Comparison of ENCODE assay signal across 20 cellular contexts in genomic region chr3:21901504-21901903, GRCh38.
DNase-seq lines count a peak whose midpoint lies in the region; ATAC-seq and TF ChIP-seq lines count a peak whose summit lies in the region.
"Had no signal": no experiment of that assay in that cellular context is flagged by ENCODE, and none has a peak within 500 bp of the region (broad histone marks: within the 10 kb centered on the region; RNA-seq: fewer than 3 reads in every experiment).

No MANE protein-coding gene starts in this region.

- no TSS peak for BruUV-seq in PC-3 (replicated peaks; lab: Mats Ljungman, UMichigan)

- no peaks in the 10 kb centered on the region for H3K36me3 Mint-ChIP-seq in activated naive CD8-positive, alpha-beta T cell treated with anti-CD3 and anti-CD28 coated beads for 36 hours

- H3K4me3 ChIP-seq in PC-3 (ENCODE audit: low read length) = no peak overlapping the region
- H3K4me3 ChIP-seq in right lobe of liver = no peak overlapping the region
- H3K4me3 ChIP-seq: GM23338, SK-N-MC had no signal

- intact Hi-C loops in PC-3 (cut with micrococcal nuclease) (no loop called here), right lobe of liver (cut with DNase I) (no loop called here)

- H3K36me3 ChIP-seq in PC-3 (ENCODE audit: low read depth, low read length) (no peaks in the 10 kb centered on the region), right lobe of liver (no peaks in the 10 kb centered on the region)

- CTCF ChIA-PET in PC-3 (lab: Charles Lee) = no interaction called here

- no peak overlapping the region for H3K9ac ChIP-seq in PC-3 (ENCODE audit: low read length)

- TF ChIP-seq CTCF in PC-3 (conservative IDR thresholded peaks at IDR 0.05; ENCODE audit: low read depth, low read length) (no peak), right lobe of liver (IDR thresholded peaks at IDR 0.05) (no peak)

- no peaks in the 10 kb centered on the region for H3F3A ChIP-seq in PC-3 (ENCODE audit: low read length, unreplicated experiment)

- H3K4me2 ChIP-seq in PC-3 (ENCODE audit: low read length) = peak overlapping the region; percentile 24; the same call in 1 of the 2 replicates
- H3K4me2 ChIP-seq: GM23338 had no signal

- H3K27ac Mint-ChIP-seq in activated naive CD8-positive, alpha-beta T cell treated with anti-CD3 and anti-CD28 coated beads for 36 hours = no peak overlapping the region
- H3K27ac Mint-ChIP-seq: CD4-positive, alpha-beta T cell; GM23338 had no signal

- TF ChIP-seq POLR2A in right lobe of liver (IDR thresholded peaks at IDR 0.05) = no peak

- no peaks in the 10 kb centered on the region for H4K20me1 ChIP-seq in PC-3 (ENCODE audit: low read length)

- H3K9me2 ChIP-seq in PC-3 (replicated peaks; ENCODE audit: low read length) = no peaks in the 10 kb centered on the region

- no peak overlapping the region for H3K4me3 Mint-ChIP-seq in activated naive CD8-positive, alpha-beta T cell treated with anti-CD3 and anti-CD28 coated beads for 36 hours
- H3K4me3 Mint-ChIP-seq: CD4-positive, alpha-beta T cell; GM23338 had no signal

- no peaks in the 10 kb centered on the region for H3K9me3 ChIP-seq in PC-3 (ENCODE audit: low read length)
- H3K9me3 ChIP-seq in right lobe of liver = no peaks in the 10 kb centered on the region
- H3K9me3 ChIP-seq: Caco-2 had no signal

- ATAC-seq in PC-3 = no peak
- ATAC-seq in right lobe of liver = peak; percentile 72 to 96 (median 94)
- ATAC-seq in HG03565 (IDR thresholded peaks at IDR 0.05; ENCODE audit: unreplicated experiment) = no peak
- ATAC-seq in GM18868 (IDR thresholded peaks at IDR 0.05; ENCODE audit: unreplicated experiment) = no peak
- ATAC-seq: GM23338, HCT116 had no signal

- no peak overlapping the region for H2AFZ ChIP-seq in PC-3 (ENCODE audit: low read length)
- H2AFZ ChIP-seq: GM23338 had no signal

- peak; percentile 27 for DNase-seq in EH (ENCODE audit: low read depth)
- DNase-seq in PC-3 = peak; percentile 44
- peak; percentile 12 for DNase-seq in epithelial cell of prostate (ENCODE audit: low read depth, low spot score)
- DNase-seq in right lobe of liver = no peak
- no peak for DNase-seq in activated naive CD8-positive, alpha-beta T cell treated with anti-CD3 and anti-CD28 coated beads for 36 hours
- DNase-seq in LoVo (ENCODE audit: low spot score) = no peak
- DNase-seq: Caco-2; CD4-positive, alpha-beta T cell; GF-D8; KBM-7; NCI-H1417; NCI-H187; NCI-H226; NCI-H526; SHP77 had no signal

- POLR2A ChIA-PET in PC-3 (lab: Charles Lee; ENCODE audit: unreplicated experiment) = no interaction called here

- H3K9me3 Mint-ChIP-seq in activated naive CD8-positive, alpha-beta T cell treated with anti-CD3 and anti-CD28 coated beads for 36 hours = peaks cover 2% of the 10 kb centered on the region
- H3K9me3 Mint-ChIP-seq: GM23338 had no signal

- H3K27me3 Mint-ChIP-seq in activated naive CD8-positive, alpha-beta T cell treated with anti-CD3 and anti-CD28 coated beads for 36 hours = no peaks in the 10 kb centered on the region
- H3K27me3 Mint-ChIP-seq: CD4-positive, alpha-beta T cell had no signal

- H3K4me1 ChIP-seq in PC-3 (ENCODE audit: insufficient read depth, low read length) (no peaks in the 10 kb centered on the region; the same call in 1 of the 2 replicates), right lobe of liver (peaks cover 0 to 8% (median 0%) of the 10 kb centered on the region in 4 donors)

- H3K4me1 Mint-ChIP-seq in activated naive CD8-positive, alpha-beta T cell treated with anti-CD3 and anti-CD28 coated beads for 36 hours = no peaks in the 10 kb centered on the region

- no peaks in the 10 kb centered on the region for H3K27me3 ChIP-seq in PC-3 (ENCODE audit: low read length)
- H3K27me3 ChIP-seq in right lobe of liver = no peaks in the 10 kb centered on the region

- H3K27ac ChIP-seq in PC-3 (ENCODE audit: low read length) (no peak overlapping the region), epithelial cell of prostate (no peak overlapping the region), right lobe of liver (no peak overlapping the region)
- H3K27ac ChIP-seq: SK-N-MC had no signal

- H3K79me2 ChIP-seq in PC-3 (ENCODE audit: low read length) = no peaks in the 10 kb centered on the region

- WGBS in right lobe of liver (ENCODE audit: insufficient coverage, low coverage, low lambda C conversion rate, missing lambda C conversion rate) = 44% methylated on average over 5 of the region's 5 CpGs

Comparison
In these comparisons a context has a peak if more than half of its experiments do, and no peak if none do; other contexts are left out.
1. DNase-seq: peak in EH (single experiment), PC-3 (single experiment) and epithelial cell of prostate (single experiment); none in right lobe of liver (0 of 3), activated naive CD8-positive, alpha-beta T cell treated with anti-CD3 and anti-CD28 coated beads for 36 hours (single experiment) and LoVo (single experiment).
2. ATAC-seq: peak in right lobe of liver (4 of 4); none in PC-3 (single experiment), HG03565 (single experiment) and GM18868 (single experiment).